ENCODE assay signal across 27 cellular contexts in the genomic region with DNA sequence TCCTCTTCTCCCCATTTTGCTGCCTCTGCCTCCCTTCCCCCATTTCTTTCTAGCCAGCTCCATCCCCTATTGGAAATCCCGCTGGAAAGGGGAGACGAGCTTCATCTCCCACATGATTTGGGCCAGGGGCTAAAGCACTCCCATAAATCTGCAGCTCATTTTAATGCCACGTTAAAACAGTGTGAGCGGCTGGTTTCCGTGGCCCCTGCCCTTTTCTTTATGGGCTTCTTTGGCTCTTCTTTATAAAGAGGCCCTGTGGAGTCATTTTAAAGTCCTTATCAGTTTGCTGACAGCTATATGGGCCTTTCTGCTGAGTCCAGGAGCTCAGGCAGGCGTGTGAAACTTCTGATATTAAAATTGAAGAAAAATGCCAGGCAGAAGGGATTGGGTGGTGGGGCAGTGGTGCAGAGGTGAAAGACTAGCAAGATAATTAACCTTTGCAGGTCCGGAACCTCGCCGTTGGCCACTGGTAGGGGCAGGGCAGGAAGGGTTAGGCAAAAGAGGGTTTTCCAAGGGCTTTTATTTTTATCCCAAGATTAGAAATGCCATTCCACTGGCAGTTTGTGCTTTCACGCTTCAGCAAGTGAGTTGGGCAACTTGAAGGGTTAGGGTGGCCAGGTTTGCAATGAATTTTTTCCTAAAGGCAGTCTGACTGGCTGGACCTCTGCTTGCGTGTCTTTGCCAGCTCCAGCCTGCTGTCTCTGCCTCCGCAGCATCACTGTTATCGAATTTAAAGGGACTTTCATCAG. TPM values are rescaled to one million over a fixed set of nuclear protein-coding genes. Genes with fewer than 3 reads are reported as not detected.
DNase-seq lines count a peak whose midpoint lies in the region; ATAC-seq and TF ChIP-seq lines count a peak whose summit lies in the region.
"Had no signal": no experiment of that assay in that cellular context is flagged by ENCODE, and none has a peak within 500 bp of the region (broad histone marks: within the 10 kb centered on the region; RNA-seq: fewer than 3 reads in every experiment).

No MANE protein-coding gene starts in this region.

- H3K27me3 Mint-ChIP-seq in nephron progenitor cell (ENCODE audit: low read depth, poor library complexity): no peaks in the 10 kb centered on the region
- no peaks in the 10 kb centered on the region for H3K27me3 Mint-ChIP-seq in type B pancreatic cell
- no peaks in the 10 kb centered on the region for H3K27me3 Mint-ChIP-seq in CD4-positive, alpha-beta memory T cell
- H3K27me3 Mint-ChIP-seq: CD4-positive, alpha-beta T cell; memory B cell; stimulated activated naive CD8-positive, alpha-beta T cell treated with anti-CD3 and anti-CD28 coated beads, Interleukin-15, Interleukin-2, amounts not matched to agents 100 ng/mL and 50 ng/mL, for 24 hours had no signal

- H3K27ac ChIP-seq in Panc1 (ENCODE audit: low read length): peak overlapping the region; percentile 24; the same call in 1 of the 2 replicates
- no peak overlapping the region for H3K27ac ChIP-seq in CD4-positive, alpha-beta memory T cell (ENCODE audit: low read depth, low read length)
- H3K27ac ChIP-seq: gastroesophageal sphincter, transverse colon had no signal

- H3K4me3 Mint-ChIP-seq in nephron progenitor cell (peak overlapping the region; percentile 72), type B pancreatic cell (peak overlapping the region; percentile 60)
- H3K4me3 Mint-ChIP-seq in CD4-positive, alpha-beta memory T cell: no peak overlapping the region
- H3K4me3 Mint-ChIP-seq: CD4-positive, alpha-beta T cell; GM23338; memory B cell; stimulated activated naive CD8-positive, alpha-beta T cell treated with anti-CD3 and anti-CD28 coated beads, Interleukin-15, Interleukin-2, amounts not matched to agents 100 ng/mL and 50 ng/mL, for 24 hours; WTC11 had no signal

- CTCF ChIA-PET in Panc1 (lab: Charles Lee): no interaction called here
- CTCF ChIA-PET in CD4-positive, alpha-beta memory T cell (lab: Charles Lee; ENCODE audit: partially characterized antibody): interaction anchor here (0.6 kb wide), 1 partner anchor 143 kb away, joined by 4 read pairs; no protein-coding TSS in a partner anchor

- intact Hi-C loops in Panc1 (cut with micrococcal nuclease; ENCODE audit: unreplicated experiment): loop anchor here (10.0 kb wide), 1 partner anchor 145 kb away; no protein-coding TSS in a partner anchor
- intact Hi-C loops in CD4-positive, alpha-beta memory T cell (cut with micrococcal nuclease): no loop called here
- intact Hi-C loops in left colon (cut with DNase I, micrococcal nuclease): no loop called here

- no peak for ATAC-seq in Panc1
- ATAC-seq in GM21529 (IDR thresholded peaks at IDR 0.05; ENCODE audit: unreplicated experiment): no peak
- ATAC-seq in GM18868 (IDR thresholded peaks at IDR 0.05; ENCODE audit: unreplicated experiment): no peak
- no peak for ATAC-seq in left colon
- ATAC-seq: gastroesophageal sphincter, GM23338, WTC11 had no signal

- H3K4me3 ChIP-seq in Panc1 (ENCODE audit: low read depth in 2 of 2, low read length in 2 of 2) (no peak overlapping the region), fibroblast of villous mesenchyme (ENCODE audit: low read depth, low read length) (no peak overlapping the region)
- H3K4me3 ChIP-seq in CD4-positive, alpha-beta memory T cell (ENCODE audit: low read length in 2 of 2): no peak overlapping the region
- H3K4me3 ChIP-seq: gastroesophageal sphincter, GM23338, MG63, transverse colon had no signal

- H3K36me3 Mint-ChIP-seq in nephron progenitor cell (ENCODE audit: low read depth) (peaks cover under 1% of the 10 kb centered on the region), type B pancreatic cell (peaks cover 3% of the 10 kb centered on the region)
- H3K36me3 Mint-ChIP-seq in CD4-positive, alpha-beta memory T cell: peaks cover 42 to 65% of the 10 kb centered on the region in 2 donors
- H3K36me3 Mint-ChIP-seq: WTC11 had no signal

- no TSS peak for BruUV-seq in Panc1 (replicated peaks; lab: Mats Ljungman, UMichigan)

- TF ChIP-seq CTCF in Panc1 (IDR thresholded peaks at IDR 0.05): no peak
- TF ChIP-seq CTCF in fibroblast of villous mesenchyme (IDR thresholded peaks at IDR 0.05; ENCODE audit: insufficient read depth, low read depth, low read length): no peak
- TF ChIP-seq CTCF in nephron progenitor cell (IDR thresholded peaks at IDR 0.05): no peak
- no peak for TF ChIP-seq CTCF in type B pancreatic cell (conservative IDR thresholded peaks at IDR 0.05)

- H3K9me3 Mint-ChIP-seq in nephron progenitor cell: no peaks in the 10 kb centered on the region
- H3K9me3 Mint-ChIP-seq in type B pancreatic cell: no peaks in the 10 kb centered on the region
- H3K9me3 Mint-ChIP-seq in CD4-positive, alpha-beta memory T cell: no peaks in the 10 kb centered on the region
- H3K9me3 Mint-ChIP-seq: CD4-positive, alpha-beta T cell; GM23338; memory B cell; stimulated activated naive CD8-positive, alpha-beta T cell treated with anti-CD3 and anti-CD28 coated beads, Interleukin-15, Interleukin-2, amounts not matched to agents 100 ng/mL and 50 ng/mL, for 24 hours; WTC11 had no signal

- in situ Hi-C loops in Panc1 (cut with HindIII; ENCODE audit: low pct_unique_long_range_greater_than_20kb, low sequenced_read_pairs): no loop called here

- H3K27ac Mint-ChIP-seq in nephron progenitor cell (peak overlapping the region; percentile 88), type B pancreatic cell (no peak overlapping the region)
- H3K27ac Mint-ChIP-seq in CD4-positive, alpha-beta memory T cell: no peak overlapping the region
- H3K27ac Mint-ChIP-seq: CD4-positive, alpha-beta T cell; GM23338; memory B cell; stimulated activated naive CD8-positive, alpha-beta T cell treated with anti-CD3 and anti-CD28 coated beads, Interleukin-15, Interleukin-2, amounts not matched to agents 100 ng/mL and 50 ng/mL, for 24 hours; WTC11 had no signal

- DNase-seq in Panc1 (ENCODE audit: low read depth, low spot score): no peak
- peak; percentile 79 for DNase-seq in fibroblast of villous mesenchyme (ENCODE audit: low read depth)
- peak; percentile 47 for DNase-seq in nephron progenitor cell
- no peak for DNase-seq in type B pancreatic cell (ENCODE audit: extremely low spot score, unreplicated experiment)
- DNase-seq in CD4-positive, alpha-beta memory T cell: no peak
- DNase-seq in left colon: no peak
- DNase-seq: activated CD4-positive, alpha-beta T cell treated with anti-CD3 and anti-CD28 coated beads, Interleukin-2, amount 50 U/mL, for 48 hours; activated CD8-positive, alpha-beta memory T cell treated with anti-CD3 and anti-CD28 coated beads, Interleukin-2, amount 50 U/mL, for 4 hours; activated naive CD4-positive, alpha-beta T cell treated with anti-CD3 and anti-CD28 coated beads, Interleukin-2, amount 50 U/mL, for 16 hours; CD4-positive, alpha-beta T cell; cerebellar nuclear complex; DMS 273 treated with DMSO at 0.1 percent for 48 hours; MG63; NCI-H1417; NCI-H2081; NCI-H345; occipital lobe; stimulated activated CD4-positive, alpha-beta T cell treated with anti-CD3 and anti-CD28 coated beads, Interleukin-12 subunit alpha, Interleukin-12 subunit beta, amount 100 ng/mL, for 4 hours; T1000; transverse colon had no signal

- H3K4me1 ChIP-seq in Panc1 (ENCODE audit: control insufficient read depth, insufficient read depth, low read length): peaks cover 26% of the 10 kb centered on the region
- no peaks in the 10 kb centered on the region for H3K4me1 ChIP-seq in CD4-positive, alpha-beta memory T cell (ENCODE audit: insufficient read depth, low read length)
- H3K4me1 ChIP-seq: transverse colon had no signal

- H3K9me3 ChIP-seq in Panc1 (ENCODE audit: control insufficient read depth, insufficient read depth, low read depth, low read length): no peaks in the 10 kb centered on the region
- H3K9me3 ChIP-seq in CD4-positive, alpha-beta memory T cell (ENCODE audit: control insufficient read depth in 1 of 2, low read length in 2 of 2): no peaks in the 10 kb centered on the region
- H3K9me3 ChIP-seq: gastroesophageal sphincter, MG63, transverse colon had no signal

- no peaks in the 10 kb centered on the region for H3K36me3 ChIP-seq in Panc1 (ENCODE audit: control insufficient read depth, insufficient read depth, low read length)
- H3K36me3 ChIP-seq in CD4-positive, alpha-beta memory T cell (ENCODE audit: insufficient read depth, low read length): no peaks in the 10 kb centered on the region

- H3K4me1 Mint-ChIP-seq in nephron progenitor cell: peaks cover 87% of the 10 kb centered on the region
- H3K4me1 Mint-ChIP-seq in type B pancreatic cell (ENCODE audit: unreplicated experiment): peaks cover 36% of the 10 kb centered on the region
- H3K4me1 Mint-ChIP-seq in CD4-positive, alpha-beta memory T cell: no peaks in the 10 kb centered on the region
- H3K4me1 Mint-ChIP-seq: memory B cell had no signal

- POLR2A ChIA-PET in Panc1 (lab: Charles Lee): no interaction called here
- POLR2A ChIA-PET in CD4-positive, alpha-beta memory T cell (lab: Charles Lee; ENCODE audit: partially characterized antibody): no interaction called here

- H3K27me3 ChIP-seq in Panc1 (ENCODE audit: control insufficient read depth, insufficient read depth, low read length): no peaks in the 10 kb centered on the region
- no peaks in the 10 kb centered on the region for H3K27me3 ChIP-seq in CD4-positive, alpha-beta memory T cell (ENCODE audit: insufficient read depth, low read length)
- H3K27me3 ChIP-seq: gastroesophageal sphincter, MG63, transverse colon had no signal

RNA-seq across cellular contexts. Expression of gene EXT2, which starts 44.3 kb away (rescaled TPM):
- total RNA-seq in Panc1 (2021; ENCODE audit: unreplicated experiment) (57.5 TPM), fibroblast of villous mesenchyme (150 and 161 TPM in 2 replicates), type B pancreatic cell (ENCODE audit: low replicate concordance) (45.8 and 62.7 TPM in 2 replicates), left colon (10 to 100 TPM; 48.5 to 63.9 TPM)
- 50.2 TPM for polyA plus RNA-seq in Panc1 (2012; ENCODE audit: insufficient read length)
- total RNA-seq in CD4-positive, alpha-beta memory T cell: 10 to 100 TPM; 28.2 to 30.3 TPM
- polyA plus RNA-seq in CD4-positive, alpha-beta memory T cell: 10 to 100 TPM; 41.0 to 48.5 TPM

Comparison
In these comparisons a context has a peak if more than half of its experiments do, and no peak if none do; other contexts are left out.
1. DNase-seq: peak in fibroblast of villous mesenchyme (single experiment) and nephron progenitor cell (single experiment); none in Panc1 (single experiment), type B pancreatic cell (single experiment), CD4-positive, alpha-beta memory T cell (0 of 5) and left colon (0 of 2).
2. H3K4me3 Mint-ChIP-seq: peak in nephron progenitor cell (single experiment) and type B pancreatic cell (single experiment); none in CD4-positive, alpha-beta memory T cell (0 of 8).